ENCODE assay signal across 8 cellular contexts in genomic region chr4:13483142-13484044, GRCh38. TPM values are rescaled to one million over a fixed set of nuclear protein-coding genes. Genes with fewer than 3 reads are reported as not detected.
A peak's percentile ranks its signal among the peaks of the same experiment; 100 is the strongest.
DNase-seq lines count a peak whose midpoint lies in the region; ATAC-seq and TF ChIP-seq lines count a peak whose summit lies in the region.

No MANE protein-coding gene starts in this region.

- H3K4me3 ChIP-seq in AG04450 (ENCODE audit: low read depth, low read length) = peak overlapping the region; percentile 58
- H3K4me3 ChIP-seq in naive thymus-derived CD4-positive, alpha-beta T cell (ENCODE audit: low read length) = peak overlapping the region; percentile 81
- H3K4me3 ChIP-seq in upper lobe of right lung = peak overlapping the region; percentile 79

- no peak for TF ChIP-seq CTCF in AG04450 (IDR thresholded peaks at IDR 0.05; ENCODE audit: low read depth, low read length)
- TF ChIP-seq CTCF in upper lobe of right lung (IDR thresholded peaks at IDR 0.05) = no peak

- POLR2A ChIA-PET in AG04450 (lab: Yijun Ruan, JAX) = interaction anchor here (0.7 kb wide), 1 partner anchor 128 kb away, joined by 3 read pairs; no protein-coding TSS in a partner anchor
- POLR2A ChIA-PET in naive thymus-derived CD4-positive, alpha-beta T cell (lab: Charles Lee) = interaction anchor here (0.5 to 1.1 kb wide), 2 partner anchors 13 to 145 kb away, joined by 3 read pairs; partner anchors contain the start of gene BOD1L1

- H3K36me3 Mint-ChIP-seq in activated T-helper 1 cell treated with anti-CD3 and anti-CD28 coated beads, Interleukin-12 subunit alpha, Interleukin-12 subunit beta, Interleukin-2, Interleukin-4 antibody, amounts not matched to agents 30 ng/mL and 10 ng/mL and 1 ng/mL, durations not matched to agents 14 hours and 24 hours and 36 hours (ENCODE audit: low read depth) = peaks cover 3% of the 10 kb centered on the region
- H3K36me3 Mint-ChIP-seq in naive thymus-derived CD4-positive, alpha-beta T cell = peaks cover 0 to 5% (median 2%) of the 10 kb centered on the region in 5 donors

- peak overlapping the region; percentile 91 for H3K4me3 Mint-ChIP-seq in activated T-helper 1 cell treated with anti-CD3 and anti-CD28 coated beads, Interleukin-12 subunit alpha, Interleukin-12 subunit beta, Interleukin-2, Interleukin-4 antibody, amounts not matched to agents 30 ng/mL and 10 ng/mL and 1 ng/mL, durations not matched to agents 14 hours and 24 hours and 36 hours
- peak overlapping the region; percentile 79 to 98 (median 94) for H3K4me3 Mint-ChIP-seq in naive thymus-derived CD4-positive, alpha-beta T cell

- H3K4me1 ChIP-seq in naive thymus-derived CD4-positive, alpha-beta T cell (ENCODE audit: control insufficient read depth in 2 of 2, insufficient read depth in 2 of 2, low read length in 2 of 2) = peaks cover 15 to 18% of the 10 kb centered on the region in 2 donors
- peaks cover 27% of the 10 kb centered on the region for H3K4me1 ChIP-seq in upper lobe of right lung

- peaks cover 0 to 4% (median 0%) of the 10 kb centered on the region in 3 experiments for H3K36me3 ChIP-seq in naive thymus-derived CD4-positive, alpha-beta T cell (ENCODE audit: control insufficient read depth in 2 of 3, insufficient read depth in 3 of 3, low read length in 3 of 3)
- no peaks in the 10 kb centered on the region for H3K36me3 ChIP-seq in upper lobe of right lung

- CTCF ChIA-PET in AG04450 (lab: Charles Lee) = interaction anchor here (0.7 kb wide), 1 partner anchor 9 kb away, joined by 3 read pairs; no protein-coding TSS in a partner anchor
- CTCF ChIA-PET in naive thymus-derived CD4-positive, alpha-beta T cell (lab: Charles Lee) = no interaction called here

- DNase-seq in AG04450 (ENCODE audit: low read depth, low spot score) (peak; percentile 33), NCI-H510A (lab: John Stamatoyannopoulos, UW) (peak; percentile 4), fibroblast of peridontal ligament (ENCODE audit: extremely low read depth) (peak; percentile 67), upper lobe of right lung (no peak)
- peak; percentile 5 for DNase-seq in activated T-helper 1 cell treated with anti-CD3 and anti-CD28 coated beads, Interleukin-12 subunit alpha, Interleukin-12 subunit beta, Interleukin-2, Interleukin-4 antibody, amounts not matched to agents 30 ng/mL and 10 ng/mL and 1 ng/mL, durations not matched to agents 14 hours and 24 hours and 36 hours (ENCODE audit: low spot score)
- DNase-seq in naive thymus-derived CD4-positive, alpha-beta T cell = peak in 6 of 9 donors; percentile 10 to 36 (median 14)

- H3K4me1 Mint-ChIP-seq in activated T-helper 1 cell treated with anti-CD3 and anti-CD28 coated beads, Interleukin-12 subunit alpha, Interleukin-12 subunit beta, Interleukin-2, Interleukin-4 antibody, amounts not matched to agents 30 ng/mL and 10 ng/mL and 1 ng/mL, durations not matched to agents 14 hours and 24 hours and 36 hours (ENCODE audit: low read depth) = peaks cover 26% of the 10 kb centered on the region
- H3K4me1 Mint-ChIP-seq in naive thymus-derived CD4-positive, alpha-beta T cell = peaks cover 12 to 42% (median 28%) of the 10 kb centered on the region in 7 donors

- intact Hi-C loops in activated T-helper 1 cell treated with anti-CD3 and anti-CD28 coated beads, Interleukin-12 subunit alpha, Interleukin-12 subunit beta, Interleukin-2, Interleukin-4 antibody, amounts not matched to agents 30 ng/mL and 10 ng/mL and 1 ng/mL, durations not matched to agents 14 hours and 24 hours and 36 hours (cut with micrococcal nuclease) = loop anchor here (1.0 to 5.0 kb wide), 5 partner anchors 30 to 1521 kb away; no protein-coding TSS in a partner anchor
- intact Hi-C loops in naive thymus-derived CD4-positive, alpha-beta T cell (cut with micrococcal nuclease) = loop anchor here (1.0 to 2.0 kb wide), 4 partner anchors 64 to 1518 kb away; partner anchors contain the start of gene BOD1L1 (in 2 of the 2)
- intact Hi-C loops in upper lobe of right lung (cut with DNase I) = no loop called here

- H3K27ac ChIP-seq in AG04450 (ENCODE audit: low read depth, low read length) = peak overlapping the region; percentile 31
- peak overlapping the region; percentile 99 for H3K27ac ChIP-seq in naive thymus-derived CD4-positive, alpha-beta T cell (ENCODE audit: low read depth, low read length)
- peak overlapping the region; percentile 95 for H3K27ac ChIP-seq in upper lobe of right lung

- H3K27me3 ChIP-seq in AG04450 (ENCODE audit: control insufficient read depth, insufficient read depth, low read length) (no peaks in the 10 kb centered on the region), upper lobe of right lung (peaks cover 8% of the 10 kb centered on the region)
- H3K27me3 ChIP-seq in naive thymus-derived CD4-positive, alpha-beta T cell (ENCODE audit: control insufficient read depth in 2 of 2, insufficient read depth in 2 of 2, low read length in 2 of 2) = no peaks in the 10 kb centered on the region

- H3K9me3 ChIP-seq in AG04450 (ENCODE audit: control insufficient read depth, insufficient read depth, low read length) = no peaks in the 10 kb centered on the region; the same call in none of the 2 replicates
- H3K9me3 ChIP-seq in naive thymus-derived CD4-positive, alpha-beta T cell (ENCODE audit: control insufficient read depth in 2 of 3, low read length in 3 of 3) = no peaks in the 10 kb centered on the region
- H3K9me3 ChIP-seq in upper lobe of right lung = no peaks in the 10 kb centered on the region

- ATAC-seq in GM18502 (IDR thresholded peaks at IDR 0.05; ENCODE audit: poor library complexity, unreplicated experiment) (peak; percentile 3), HG02981 (IDR thresholded peaks at IDR 0.05; ENCODE audit: unreplicated experiment) (peak; percentile 7), upper lobe of right lung (peak; percentile 40)
- no peak for ATAC-seq in naive thymus-derived CD4-positive, alpha-beta T cell

- H3K27ac Mint-ChIP-seq in activated T-helper 1 cell treated with anti-CD3 and anti-CD28 coated beads, Interleukin-12 subunit alpha, Interleukin-12 subunit beta, Interleukin-2, Interleukin-4 antibody, amounts not matched to agents 30 ng/mL and 10 ng/mL and 1 ng/mL, durations not matched to agents 14 hours and 24 hours and 36 hours = peak overlapping the region; percentile 71
- peak overlapping the region; percentile 73 to 100 (median 96) for H3K27ac Mint-ChIP-seq in naive thymus-derived CD4-positive, alpha-beta T cell

- no peaks in the 10 kb centered on the region for H3K9me3 Mint-ChIP-seq in activated T-helper 1 cell treated with anti-CD3 and anti-CD28 coated beads, Interleukin-12 subunit alpha, Interleukin-12 subunit beta, Interleukin-2, Interleukin-4 antibody, amounts not matched to agents 30 ng/mL and 10 ng/mL and 1 ng/mL, durations not matched to agents 14 hours and 24 hours and 36 hours
- no peaks in the 10 kb centered on the region for H3K9me3 Mint-ChIP-seq in naive thymus-derived CD4-positive, alpha-beta T cell

- H3K27me3 Mint-ChIP-seq in activated T-helper 1 cell treated with anti-CD3 and anti-CD28 coated beads, Interleukin-12 subunit alpha, Interleukin-12 subunit beta, Interleukin-2, Interleukin-4 antibody, amounts not matched to agents 30 ng/mL and 10 ng/mL and 1 ng/mL, durations not matched to agents 14 hours and 24 hours and 36 hours (ENCODE audit: insufficient read depth) = peaks cover 16% of the 10 kb centered on the region
- H3K27me3 Mint-ChIP-seq in naive thymus-derived CD4-positive, alpha-beta T cell = peaks cover 0 to 10% (median 0%) of the 10 kb centered on the region in 5 donors

RNA-seq across cellular contexts. Expression of gene RAB28, which starts 0.7 kb away (rescaled TPM):
- polyA plus RNA-seq in AG04450 (2011; rRNA removed) = 13.6 and 19.8 TPM in 2 replicates
- polyA minus RNA-seq in AG04450 (2011; rRNA and poly(A)+ RNA removed) = 5.7 and 7.5 TPM in 2 replicates
- 19.3 and 22.2 TPM in 2 replicates for total RNA-seq in activated T-helper 1 cell treated with anti-CD3 and anti-CD28 coated beads, Interleukin-12 subunit alpha, Interleukin-12 subunit beta, Interleukin-2, Interleukin-4 antibody, amounts not matched to agents 30 ng/mL and 10 ng/mL and 1 ng/mL, durations not matched to agents 14 hours and 24 hours and 36 hours
- 10 to 100 TPM in 3 of 5 experiments, 1 to 10 TPM in 2; 8.0 to 16.1 (median 14.0) TPM for total RNA-seq in naive thymus-derived CD4-positive, alpha-beta T cell
- polyA plus RNA-seq in naive thymus-derived CD4-positive, alpha-beta T cell = 10 to 100 TPM; 11.0 to 14.8 TPM
- 17.9 TPM for total RNA-seq in upper lobe of right lung

Comparison
In these comparisons a context has a peak if more than half of its experiments do, and no peak if none do; other contexts are left out.
1. H3K27ac ChIP-seq: peak in every context shown above with its lines; median percentile 99 in naive thymus-derived CD4-positive, alpha-beta T cell; 95 in upper lobe of right lung; 31 in AG04450.